ENCODE assay signal across 30 cellular contexts in genomic region chr6:39555136-39555535, GRCh38.
"Had no signal": no experiment of that assay in that cellular context is flagged by ENCODE, and none has a peak within 500 bp of the region (broad histone marks: within the 10 kb centered on the region; RNA-seq: fewer than 3 reads in every experiment).

No MANE protein-coding gene starts in this region.

- H3K27ac Mint-ChIP-seq: activated naive CD4-positive, alpha-beta T cell treated with anti-CD3 and anti-CD28 coated beads, Interleukin-2, amount 10 ng/mL, durations not matched to agents 7 days and 5 days; activated naive CD8-positive, alpha-beta T cell treated with anti-CD3 and anti-CD28 coated beads, Interleukin-2, amount 10 ng/mL, durations not matched to agents 7 days and 5 days; activated T-cell treated with anti-CD3 and anti-CD28 coated beads, Interleukin-2, amount 50 U/mL, for 24 hours; nephron progenitor cell had no signal

- H3K79me2 ChIP-seq: parathyroid adenoma had no signal

- H3K4me1 ChIP-seq: gastrocnemius medialis, parathyroid adenoma, psoas muscle, testis, transverse colon had no signal

- H3K9me3 Mint-ChIP-seq: activated naive CD4-positive, alpha-beta T cell treated with anti-CD3 and anti-CD28 coated beads, Interleukin-2, amount 10 ng/mL, durations not matched to agents 7 days and 5 days; activated naive CD8-positive, alpha-beta T cell treated with anti-CD3 and anti-CD28 coated beads, Interleukin-2, amount 10 ng/mL, durations not matched to agents 7 days and 5 days; activated T-cell treated with anti-CD3 and anti-CD28 coated beads, Interleukin-2, amount 50 U/mL, for 24 hours; nephron progenitor cell had no signal

- H3K36me3 Mint-ChIP-seq: activated naive CD4-positive, alpha-beta T cell treated with anti-CD3 and anti-CD28 coated beads, Interleukin-2, amount 10 ng/mL, durations not matched to agents 7 days and 5 days; activated naive CD8-positive, alpha-beta T cell treated with anti-CD3 and anti-CD28 coated beads, Interleukin-2, amount 10 ng/mL, durations not matched to agents 7 days and 5 days had no signal

- H3K27ac ChIP-seq: ascending aorta, brain microvascular endothelial cell, coronary artery, dorsolateral prefrontal cortex, gastrocnemius medialis, parathyroid adenoma, psoas muscle, testis, transverse colon, VCaP had no signal

- H3K4me3 ChIP-seq: ascending aorta, coronary artery, dorsolateral prefrontal cortex, gastrocnemius medialis, psoas muscle, testis, transverse colon had no signal

- H3K27me3 Mint-ChIP-seq: activated naive CD4-positive, alpha-beta T cell treated with anti-CD3 and anti-CD28 coated beads, Interleukin-2, amount 10 ng/mL, durations not matched to agents 7 days and 5 days had no signal

- DNase-seq: activated CD4-positive, alpha-beta T cell treated with anti-CD3 and anti-CD28 coated beads for 48 hours; activated CD4-positive, alpha-beta T cell treated with anti-CD3 and anti-CD28 coated beads, Interleukin-2, amount 50 U/mL, for 48 hours; activated CD8-positive, alpha-beta memory T cell treated with anti-CD3 and anti-CD28 coated beads, Interleukin-2, amount 50 U/mL, for 48 hours; activated gamma-delta T cell; activated naive CD4-positive, alpha-beta T cell treated with anti-CD3 and anti-CD28 coated beads, Interleukin-2, amount 10 ng/mL, durations not matched to agents 7 days and 5 days; activated naive CD8-positive, alpha-beta T cell treated with anti-CD3 and anti-CD28 coated beads, Interleukin-2, amount 10 ng/mL, durations not matched to agents 7 days and 5 days; activated T-cell treated with anti-CD3 and anti-CD28 coated beads, Interleukin-2, amount 50 U/mL, for 24 hours; brain microvascular endothelial cell; dorsolateral prefrontal cortex; effector memory CD4-positive, alpha-beta T cell; erythroblast; gastrocnemius medialis; glutamatergic neuron; left cardiac atrium; left ventricle myocardium superior; nephron progenitor cell; psoas muscle; stimulated activated CD4-positive, alpha-beta T cell treated with anti-CD3 and anti-CD28 coated beads, Interleukin-15, amount 100 ng/mL, for 24 hours; stimulated activated CD4-positive, alpha-beta T cell treated with anti-CD3 and anti-CD28 coated beads, Interleukin-2, amount 100 ng/mL, for 24 hours; stimulated activated naive CD4-positive, alpha-beta T cell; testis; transverse colon had no signal

- H3K9ac ChIP-seq: parathyroid adenoma had no signal

- H3K4me1 Mint-ChIP-seq: activated naive CD4-positive, alpha-beta T cell treated with anti-CD3 and anti-CD28 coated beads, Interleukin-2, amount 10 ng/mL, durations not matched to agents 7 days and 5 days; activated naive CD8-positive, alpha-beta T cell treated with anti-CD3 and anti-CD28 coated beads, Interleukin-2, amount 10 ng/mL, durations not matched to agents 7 days and 5 days had no signal

- H3K27me3 ChIP-seq: ascending aorta, brain microvascular endothelial cell, dorsolateral prefrontal cortex, testis, transverse colon had no signal

- H2AFZ ChIP-seq: parathyroid adenoma had no signal

- H3K4me3 Mint-ChIP-seq: activated naive CD4-positive, alpha-beta T cell treated with anti-CD3 and anti-CD28 coated beads, Interleukin-2, amount 10 ng/mL, durations not matched to agents 7 days and 5 days; activated naive CD8-positive, alpha-beta T cell treated with anti-CD3 and anti-CD28 coated beads, Interleukin-2, amount 10 ng/mL, durations not matched to agents 7 days and 5 days; activated T-cell treated with anti-CD3 and anti-CD28 coated beads, Interleukin-2, amount 50 U/mL, for 24 hours; nephron progenitor cell had no signal

- ATAC-seq: activated CD4-positive, CD25-positive, alpha-beta regulatory T cell treated with anti-CD3 and anti-CD28 coated beads, Interleukin-2, amount 50 U/mL, for 24 hours; gastrocnemius medialis; left ventricle myocardium superior; psoas muscle had no signal

- H3K36me3 ChIP-seq: ascending aorta, brain microvascular endothelial cell, gastrocnemius medialis, transverse colon had no signal

- H3K9me3 ChIP-seq: ascending aorta, gastrocnemius medialis, psoas muscle, testis, transverse colon had no signal

- FAIRE-seq: keratinocyte, TTC549, urothelium cell line had no signal
